In genomic region chr20:56460459-56460858, GRCh38 we compare ENCODE assay signal across 19 cellular contexts. TPM values are rescaled to one million over a fixed set of nuclear protein-coding genes. Genes with fewer than 3 reads are reported as not detected.
DNase-seq lines count a peak whose midpoint lies in the region; ATAC-seq and TF ChIP-seq lines count a peak whose summit lies in the region.
"Had no signal": no experiment of that assay in that cellular context is flagged by ENCODE, and none has a peak within 500 bp of the region (broad histone marks: within the 10 kb centered on the region; RNA-seq: fewer than 3 reads in every experiment).

No MANE protein-coding gene starts in this region.

- no peaks in the 10 kb centered on the region for H3K27me3 Mint-ChIP-seq in activated CD4-positive, alpha-beta memory T cell treated with anti-CD3 and anti-CD28 coated beads, Interleukin-2, amount 10 ng/mL, durations not matched to agents 7 days and 5 days
- H3K27me3 Mint-ChIP-seq in central memory CD8-positive, alpha-beta T cell = no peaks in the 10 kb centered on the region
- no peaks in the 10 kb centered on the region for H3K27me3 Mint-ChIP-seq in stimulated activated naive CD8-positive, alpha-beta T cell treated with anti-CD3 and anti-CD28 coated beads, Interleukin-15, amount 100 ng/mL, for 72 hours

- ATAC-seq in central memory CD8-positive, alpha-beta T cell (replicated peaks; ENCODE audit: extremely low read depth, poor library complexity, severe bottlenecking) = peak; percentile 98
- ATAC-seq in stimulated activated naive CD8-positive, alpha-beta T cell treated with anti-CD3 and anti-CD28 coated beads, Interleukin-15, amount 100 ng/mL, for 72 hours = peak; percentile 99
- no peak for ATAC-seq in HG02885 (IDR thresholded peaks at IDR 0.05; ENCODE audit: poor library complexity, unreplicated experiment)

- no peaks in the 10 kb centered on the region for H4K20me1 ChIP-seq in hepatocyte (ENCODE audit: insufficient read depth, poor library complexity, severe bottlenecking)

- POLR2A ChIA-PET in activated CD4-positive, alpha-beta memory T cell treated with anti-CD3 and anti-CD28 coated beads, Interleukin-2, amount 10 ng/mL, durations not matched to agents 7 days and 5 days (lab: Charles Lee) = interaction anchor here (0.8 to 1.1 kb wide), 5 partner anchors 9 to 68 kb away, joined by 4 to 8 read pairs (median 4); partner anchors contain the start of genes AURKA, CASS4, CSTF1 and RTF2

- no peaks in the 10 kb centered on the region for H3K79me2 ChIP-seq in hepatocyte

- H3K27ac Mint-ChIP-seq in activated CD4-positive, alpha-beta memory T cell treated with anti-CD3 and anti-CD28 coated beads, Interleukin-2, amount 10 ng/mL, durations not matched to agents 7 days and 5 days = peak overlapping the region; percentile 82
- H3K27ac Mint-ChIP-seq in central memory CD8-positive, alpha-beta T cell (ENCODE audit: low read depth) = peak overlapping the region; percentile 80
- H3K27ac Mint-ChIP-seq in stimulated activated naive CD8-positive, alpha-beta T cell treated with anti-CD3 and anti-CD28 coated beads, Interleukin-15, amount 100 ng/mL, for 72 hours = peak overlapping the region in 1 of 2 donors; percentile 80

- CTCF ChIA-PET in activated CD4-positive, alpha-beta memory T cell treated with anti-CD3 and anti-CD28 coated beads, Interleukin-2, amount 10 ng/mL, durations not matched to agents 7 days and 5 days (lab: Charles Lee) = interaction anchor here (1.1 to 1.9 kb wide), 2 partner anchors 18 to 60 kb away, joined by 3 to 4 read pairs; no protein-coding TSS in a partner anchor

- H3K4me2 ChIP-seq in hepatocyte = no peak overlapping the region

- H2AFZ ChIP-seq in hepatocyte = no peak overlapping the region

- TF ChIP-seq CTCF in hepatocyte (IDR thresholded peaks at IDR 0.05; ENCODE audit: poor library complexity) = no peak

- peak; percentile 24 for DNase-seq in activated naive CD4-positive, alpha-beta T cell treated with Interleukin-2 at 50 U/mL for 16 hours
- DNase-seq in activated naive CD4-positive, alpha-beta T cell (lab: John Stamatoyannopoulos, UW) = no peak
- DNase-seq in activated CD4-positive, alpha-beta memory T cell treated with anti-CD3 and anti-CD28 coated beads, Interleukin-2, amount 10 ng/mL, durations not matched to agents 7 days and 5 days = peak; percentile 80
- DNase-seq in central memory CD8-positive, alpha-beta T cell (ENCODE audit: low spot score in 2 of 2) = peak; percentile 39 to 59
- DNase-seq in stimulated activated naive CD8-positive, alpha-beta T cell treated with anti-CD3 and anti-CD28 coated beads, Interleukin-15, amount 100 ng/mL, for 72 hours = peak; percentile 10 to 65
- no peak for DNase-seq in hepatocyte (ENCODE audit: low spot score)
- no peak for DNase-seq in SJCRH30
- DNase-seq: caudate nucleus, DMS53, glutamatergic neuron, kidney, midbrain, NCI-H1092, NCI-H2171 treated with DMSO at 0.1 percent for 48 hours, ovary had no signal

- H3K4me3 ChIP-seq in hepatocyte (no peak overlapping the region), SJCRH30 (no peak overlapping the region)
- H3K4me3 ChIP-seq: ovary, SJSA1, skin epidermis, suprapubic skin had no signal

- no peaks in the 10 kb centered on the region for H3K9me2 ChIP-seq in hepatocyte (replicated peaks; ENCODE audit: insufficient read depth)

- no peak overlapping the region for H3K27ac ChIP-seq in hepatocyte
- no peak overlapping the region for H3K27ac ChIP-seq in SJCRH30
- H3K27ac ChIP-seq: ovary, SJSA1, suprapubic skin had no signal

- peaks cover 77% of the 10 kb centered on the region for H3K4me1 Mint-ChIP-seq in activated CD4-positive, alpha-beta memory T cell treated with anti-CD3 and anti-CD28 coated beads, Interleukin-2, amount 10 ng/mL, durations not matched to agents 7 days and 5 days
- peaks cover 26% of the 10 kb centered on the region for H3K4me1 Mint-ChIP-seq in central memory CD8-positive, alpha-beta T cell
- H3K4me1 Mint-ChIP-seq in stimulated activated naive CD8-positive, alpha-beta T cell treated with anti-CD3 and anti-CD28 coated beads, Interleukin-15, amount 100 ng/mL, for 72 hours = peaks cover 52% of the 10 kb centered on the region

- H3K36me3 ChIP-seq in hepatocyte (replicated peaks; ENCODE audit: insufficient read depth, low read depth) (no peaks in the 10 kb centered on the region), SJCRH30 (no peaks in the 10 kb centered on the region)
- H3K36me3 ChIP-seq: ovary, SJSA1, suprapubic skin had no signal

- H3K9me3 ChIP-seq in hepatocyte (ENCODE audit: low read depth) = no peaks in the 10 kb centered on the region
- no peaks in the 10 kb centered on the region for H3K9me3 ChIP-seq in SJCRH30 (replicated peaks)
- H3K9me3 ChIP-seq: ovary, SJSA1, suprapubic skin had no signal

- WGBS in hepatocyte (ENCODE audit: low lambda C conversion rate, missing lambda C conversion rate) = 77% methylated on average over 3 of the region's 3 CpGs

- H3K36me3 Mint-ChIP-seq in activated CD4-positive, alpha-beta memory T cell treated with anti-CD3 and anti-CD28 coated beads, Interleukin-2, amount 10 ng/mL, durations not matched to agents 7 days and 5 days (ENCODE audit: low read depth) = peaks cover 40% of the 10 kb centered on the region
- peaks cover 2% of the 10 kb centered on the region for H3K36me3 Mint-ChIP-seq in central memory CD8-positive, alpha-beta T cell (ENCODE audit: insufficient read depth)

- H3K4me1 ChIP-seq in hepatocyte (ENCODE audit: insufficient read depth) = no peaks in the 10 kb centered on the region
- H3K4me1 ChIP-seq in SJCRH30 = peaks cover 14% of the 10 kb centered on the region
- H3K4me1 ChIP-seq: SJSA1, suprapubic skin had no signal

- H3K27me3 ChIP-seq in hepatocyte = no peaks in the 10 kb centered on the region
- H3K27me3 ChIP-seq in SJCRH30 = no peaks in the 10 kb centered on the region
- H3K27me3 ChIP-seq: ovary, suprapubic skin had no signal

- no peaks in the 10 kb centered on the region for H3K9me3 Mint-ChIP-seq in activated CD4-positive, alpha-beta memory T cell treated with anti-CD3 and anti-CD28 coated beads, Interleukin-2, amount 10 ng/mL, durations not matched to agents 7 days and 5 days
- no peaks in the 10 kb centered on the region for H3K9me3 Mint-ChIP-seq in central memory CD8-positive, alpha-beta T cell
- H3K9me3 Mint-ChIP-seq in stimulated activated naive CD8-positive, alpha-beta T cell treated with anti-CD3 and anti-CD28 coated beads, Interleukin-15, amount 100 ng/mL, for 72 hours = no peaks in the 10 kb centered on the region

- no peak overlapping the region for H3K4me3 Mint-ChIP-seq in activated CD4-positive, alpha-beta memory T cell treated with anti-CD3 and anti-CD28 coated beads, Interleukin-2, amount 10 ng/mL, durations not matched to agents 7 days and 5 days
- H3K4me3 Mint-ChIP-seq in central memory CD8-positive, alpha-beta T cell = peak overlapping the region; percentile 34
- H3K4me3 Mint-ChIP-seq in stimulated activated naive CD8-positive, alpha-beta T cell treated with anti-CD3 and anti-CD28 coated beads, Interleukin-15, amount 100 ng/mL, for 72 hours = no peak overlapping the region

RNA-seq across cellular contexts. Expression of gene RTF2, which starts 8.0 kb away (rescaled TPM):
- total RNA-seq in activated CD4-positive, alpha-beta memory T cell treated with anti-CD3 and anti-CD28 coated beads, Interleukin-2, amount 10 ng/mL, durations not matched to agents 7 days and 5 days = 100 to 1,000 TPM; 121 TPM
- 50.5 and 59.2 TPM in 2 replicates for total RNA-seq in hepatocyte
- polyA plus RNA-seq in hepatocyte = 95.3 and 99.8 TPM in 2 replicates
- total RNA-seq in SJCRH30 (2014; rRNA removed; shearing (Covaris generic)) = 188 and 199 TPM in 2 replicates

RNA-seq across cellular contexts. Expression of gene CASS4, which starts 48.4 kb away (rescaled TPM):
- 10 to 100 TPM; 13.2 TPM for total RNA-seq in activated CD4-positive, alpha-beta memory T cell treated with anti-CD3 and anti-CD28 coated beads, Interleukin-2, amount 10 ng/mL, durations not matched to agents 7 days and 5 days
- total RNA-seq in hepatocyte = 0.13 TPM in 1 of 2 replicates, not detected in the other
- polyA plus RNA-seq in hepatocyte = 0.50 TPM in 1 of 2 replicates, not detected in the other
- total RNA-seq in SJCRH30 (2014; rRNA removed; shearing (Covaris generic)) = 4.9 and 5.1 TPM in 2 replicates
- total RNA-seq: SJSA1 had no signal

Comparison
In these comparisons a context has a peak if more than half of its experiments do, and no peak if none do; other contexts are left out.
1. DNase-seq: peak in activated naive CD4-positive, alpha-beta T cell treated with Interleukin-2 at 50 U/mL for 16 hours (single experiment), activated CD4-positive, alpha-beta memory T cell treated with anti-CD3 and anti-CD28 coated beads, Interleukin-2, amount 10 ng/mL, durations not matched to agents 7 days and 5 days (single experiment), central memory CD8-positive, alpha-beta T cell (2 of 2) and stimulated activated naive CD8-positive, alpha-beta T cell treated with anti-CD3 and anti-CD28 coated beads, Interleukin-15, amount 100 ng/mL, for 72 hours (2 of 2); none in activated naive CD4-positive, alpha-beta T cell (0 of 4), hepatocyte (single experiment) and SJCRH30 (0 of 2).